ENCODE assay signal across 1 cellular context in genomic region chr16:57479422-57480126, GRCh38.
A peak's percentile ranks its signal among the peaks of the same experiment; 100 is the strongest.
TF ChIP-seq lines count a peak whose summit lies in the region.

No MANE protein-coding gene starts in this region.

TF ChIP-seq in GM23338, 12 proteins besides CTCF, POLR2A, EP300 and RAD21:
- TF ChIP-seq ZNF462 (CRISPR knock-in tag; IDR thresholded peaks at IDR 0.05) (no peak), EZH2phosphoT487 (IDR thresholded peaks at IDR 0.05; ENCODE audit: unreplicated experiment) (no peak), POLR2AphosphoS5 (IDR thresholded peaks at IDR 0.05; ENCODE audit: low read depth) (0 out of 2 replicates have a peak, but pooled peaks have one; percentile 30), CREB1 (CRISPR knock-in tag; IDR thresholded peaks at IDR 0.05; ENCODE audit: low read depth) (0 out of 2 replicates have a peak, but pooled peaks have one; percentile 13)
- TF ChIP-seq, protein P1, sequence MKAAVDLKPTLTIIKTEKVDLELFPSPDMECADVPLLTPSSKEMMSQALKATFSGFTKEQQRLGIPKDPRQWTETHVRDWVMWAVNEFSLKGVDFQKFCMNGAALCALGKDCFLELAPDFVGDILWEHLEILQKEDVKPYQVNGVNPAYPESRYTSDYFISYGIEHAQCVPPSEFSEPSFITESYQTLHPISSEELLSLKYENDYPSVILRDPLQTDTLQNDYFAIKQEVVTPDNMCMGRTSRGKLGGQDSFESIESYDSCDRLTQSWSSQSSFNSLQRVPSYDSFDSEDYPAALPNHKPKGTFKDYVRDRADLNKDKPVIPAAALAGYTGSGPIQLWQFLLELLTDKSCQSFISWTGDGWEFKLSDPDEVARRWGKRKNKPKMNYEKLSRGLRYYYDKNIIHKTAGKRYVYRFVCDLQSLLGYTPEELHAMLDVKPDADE (IDR thresholded peaks at IDR 0.05): peak; percentile 22; the same call in 1 of the 2 replicates
